ENCODE assay signal across 1 cellular context in the genomic region with DNA sequence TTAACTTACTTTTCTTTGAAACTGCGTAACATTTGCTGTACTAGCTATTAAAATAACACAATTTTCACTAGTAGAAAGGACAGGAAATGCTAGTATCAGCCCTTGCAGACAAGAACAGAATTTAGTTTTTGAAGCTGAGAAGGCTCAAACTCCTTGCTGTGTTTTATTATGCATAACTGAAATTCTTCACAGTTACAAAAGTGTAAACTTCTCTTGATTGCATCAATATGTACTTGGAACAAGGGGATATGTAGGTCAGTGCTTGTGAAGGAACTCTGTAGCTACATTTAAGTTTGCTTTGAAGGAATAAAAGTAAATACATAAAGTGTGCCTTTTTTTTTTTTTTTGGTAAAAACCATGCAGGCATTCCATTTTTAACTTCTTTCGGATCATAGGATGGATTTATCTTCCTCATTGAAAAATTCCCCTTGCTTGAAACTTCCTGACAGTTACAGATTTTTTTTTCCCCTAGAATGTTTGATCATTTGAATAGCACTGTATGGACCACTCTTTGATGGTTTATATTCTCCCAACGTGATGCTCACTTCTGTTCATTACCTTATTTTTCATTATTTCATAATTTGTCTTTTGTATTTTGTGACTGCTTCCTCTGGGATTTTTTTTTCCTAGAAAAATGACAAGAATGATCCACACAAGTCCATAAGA.
TF ChIP-seq lines count a peak whose summit lies in the region.

No MANE protein-coding gene starts in this region.

TF ChIP-seq in GM23338, 12 proteins besides CTCF, POLR2A, EP300 and RAD21 (continued from another document):
- TF ChIP-seq ZNF331 (CRISPR knock-in tag; IDR thresholded peaks at IDR 0.05; ENCODE audit: low read depth) (no peak), EZH2 (IDR thresholded peaks at IDR 0.05; ENCODE audit: low read depth, unreplicated experiment) (no peak), POLR2AphosphoS5 (IDR thresholded peaks at IDR 0.05; ENCODE audit: low read depth) (no peak), REST (IDR thresholded peaks at IDR 0.05; ENCODE audit: unreplicated experiment) (no peak), STAT1 (IDR thresholded peaks at IDR 0.05; ENCODE audit: unreplicated experiment) (no peak), ZNF114 (CRISPR knock-in tag; IDR thresholded peaks at IDR 0.05) (no peak), JUNB (IDR thresholded peaks at IDR 0.05; ENCODE audit: unreplicated experiment) (no peak)
- TF ChIP-seq, protein P1, sequence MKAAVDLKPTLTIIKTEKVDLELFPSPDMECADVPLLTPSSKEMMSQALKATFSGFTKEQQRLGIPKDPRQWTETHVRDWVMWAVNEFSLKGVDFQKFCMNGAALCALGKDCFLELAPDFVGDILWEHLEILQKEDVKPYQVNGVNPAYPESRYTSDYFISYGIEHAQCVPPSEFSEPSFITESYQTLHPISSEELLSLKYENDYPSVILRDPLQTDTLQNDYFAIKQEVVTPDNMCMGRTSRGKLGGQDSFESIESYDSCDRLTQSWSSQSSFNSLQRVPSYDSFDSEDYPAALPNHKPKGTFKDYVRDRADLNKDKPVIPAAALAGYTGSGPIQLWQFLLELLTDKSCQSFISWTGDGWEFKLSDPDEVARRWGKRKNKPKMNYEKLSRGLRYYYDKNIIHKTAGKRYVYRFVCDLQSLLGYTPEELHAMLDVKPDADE (IDR thresholded peaks at IDR 0.05): no peak
- TF ChIP-seq, protein P2, sequence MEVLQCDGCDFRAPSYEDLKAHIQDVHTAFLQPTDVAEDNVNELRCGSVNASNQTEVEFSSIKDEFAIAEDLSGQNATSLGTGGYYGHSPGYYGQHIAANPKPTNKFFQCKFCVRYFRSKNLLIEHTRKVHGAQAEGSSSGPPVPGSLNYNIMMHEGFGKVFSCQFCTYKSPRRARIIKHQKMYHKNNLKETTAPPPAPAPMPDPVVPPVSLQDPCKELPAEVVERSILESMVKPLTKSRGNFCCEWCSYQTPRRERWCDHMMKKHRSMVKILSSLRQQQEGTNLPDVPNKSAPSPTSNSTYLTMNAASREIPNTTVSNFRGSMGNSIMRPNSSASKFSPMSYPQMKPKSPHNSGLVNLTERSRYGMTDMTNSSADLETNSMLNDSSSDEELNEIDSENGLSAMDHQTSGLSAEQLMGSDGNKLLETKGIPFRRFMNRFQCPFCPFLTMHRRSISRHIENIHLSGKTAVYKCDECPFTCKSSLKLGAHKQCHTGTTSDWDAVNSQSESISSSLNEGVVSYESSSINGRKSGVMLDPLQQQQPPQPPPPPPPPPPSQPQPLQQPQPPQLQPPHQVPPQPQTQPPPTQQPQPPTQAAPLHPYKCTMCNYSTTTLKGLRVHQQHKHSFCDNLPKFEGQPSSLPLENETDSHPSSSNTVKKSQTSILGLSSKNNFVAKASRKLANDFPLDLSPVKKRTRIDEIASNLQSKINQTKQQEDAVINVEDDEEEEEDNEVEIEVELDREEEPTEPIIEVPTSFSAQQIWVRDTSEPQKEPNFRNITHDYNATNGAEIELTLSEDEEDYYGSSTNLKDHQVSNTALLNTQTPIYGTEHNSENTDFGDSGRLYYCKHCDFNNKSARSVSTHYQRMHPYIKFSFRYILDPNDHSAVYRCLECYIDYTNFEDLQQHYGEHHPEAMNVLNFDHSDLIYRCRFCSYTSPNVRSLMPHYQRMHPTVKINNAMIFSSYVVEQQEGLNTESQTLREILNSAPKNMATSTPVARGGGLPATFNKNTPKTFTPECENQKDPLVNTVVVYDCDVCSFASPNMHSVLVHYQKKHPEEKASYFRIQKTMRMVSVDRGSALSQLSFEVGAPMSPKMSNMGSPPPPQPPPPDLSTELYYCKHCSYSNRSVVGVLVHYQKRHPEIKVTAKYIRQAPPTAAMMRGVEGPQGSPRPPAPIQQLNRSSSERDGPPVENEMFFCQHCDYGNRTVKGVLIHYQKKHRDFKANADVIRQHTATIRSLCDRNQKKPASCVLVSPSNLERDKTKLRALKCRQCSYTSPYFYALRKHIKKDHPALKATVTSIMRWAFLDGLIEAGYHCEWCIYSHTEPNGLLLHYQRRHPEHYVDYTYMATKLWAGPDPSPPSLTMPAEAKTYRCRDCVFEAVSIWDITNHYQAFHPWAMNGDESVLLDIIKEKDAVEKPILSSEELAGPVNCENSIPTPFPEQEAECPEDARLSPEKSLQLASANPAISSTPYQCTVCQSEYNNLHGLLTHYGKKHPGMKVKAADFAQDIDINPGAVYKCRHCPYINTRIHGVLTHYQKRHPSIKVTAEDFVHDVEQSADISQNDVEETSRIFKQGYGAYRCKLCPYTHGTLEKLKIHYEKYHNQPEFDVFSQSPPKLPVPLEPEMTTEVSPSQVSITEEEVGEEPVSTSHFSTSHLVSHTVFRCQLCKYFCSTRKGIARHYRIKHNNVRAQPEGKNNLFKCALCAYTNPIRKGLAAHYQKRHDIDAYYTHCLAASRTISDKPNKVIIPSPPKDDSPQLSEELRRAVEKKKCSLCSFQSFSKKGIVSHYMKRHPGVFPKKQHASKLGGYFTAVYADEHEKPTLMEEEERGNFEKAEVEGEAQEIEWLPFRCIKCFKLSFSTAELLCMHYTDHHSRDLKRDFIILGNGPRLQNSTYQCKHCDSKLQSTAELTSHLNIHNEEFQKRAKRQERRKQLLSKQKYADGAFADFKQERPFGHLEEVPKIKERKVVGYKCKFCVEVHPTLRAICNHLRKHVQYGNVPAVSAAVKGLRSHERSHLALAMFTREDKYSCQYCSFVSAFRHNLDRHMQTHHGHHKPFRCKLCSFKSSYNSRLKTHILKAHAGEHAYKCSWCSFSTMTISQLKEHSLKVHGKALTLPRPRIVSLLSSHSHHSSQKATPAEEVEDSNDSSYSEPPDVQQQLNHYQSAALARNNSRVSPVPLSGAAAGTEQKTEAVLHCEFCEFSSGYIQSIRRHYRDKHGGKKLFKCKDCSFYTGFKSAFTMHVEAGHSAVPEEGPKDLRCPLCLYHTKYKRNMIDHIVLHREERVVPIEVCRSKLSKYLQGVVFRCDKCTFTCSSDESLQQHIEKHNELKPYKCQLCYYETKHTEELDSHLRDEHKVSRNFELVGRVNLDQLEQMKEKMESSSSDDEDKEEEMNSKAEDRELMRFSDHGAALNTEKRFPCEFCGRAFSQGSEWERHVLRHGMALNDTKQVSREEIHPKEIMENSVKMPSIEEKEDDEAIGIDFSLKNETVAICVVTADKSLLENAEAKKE (CRISPR knock-in tag; IDR thresholded peaks at IDR 0.05): no peak
